In genomic region chr6:156421301-156421700, GRCh38 we compare ENCODE assay signal across 7 cellular contexts.
DNase-seq lines count a peak whose midpoint lies in the region; TF ChIP-seq lines count a peak whose summit lies in the region.
"Not testable (repeated sequence)": the region's sequence is repeated elsewhere in the genome, so short reads cannot be mapped to it uniquely, and the experiment has no call there.

No MANE protein-coding gene starts in this region.

- H3K9me3 ChIP-seq in SJCRH30 (replicated peaks); smooth muscle cell (replicated peaks; ENCODE audit: low read depth): not testable (repeated sequence)
- peaks cover 29% of the 10 kb centered on the region for H3K9me3 ChIP-seq in left ventricle myocardium inferior (replicated peaks)

- not testable (repeated sequence) for H3K27ac ChIP-seq in SJCRH30
- H3K27ac ChIP-seq in brain microvascular endothelial cell, result peak overlapping the region; percentile 26
- H3K27ac ChIP-seq in left ventricle myocardium inferior (replicated peaks), result peak overlapping the region; percentile 38
- peak overlapping the region; percentile 62 for H3K27ac ChIP-seq in smooth muscle cell (ENCODE audit: low read depth)

- in situ Hi-C loops in brain microvascular endothelial cell (cut with HindIII; ENCODE audit: low pct_ligation_motif_present, low sequenced_read_pairs), result not testable (repeated sequence)

- not testable (repeated sequence) for H3K4me2 ChIP-seq in smooth muscle cell

- not testable (repeated sequence) for H3F3A ChIP-seq in smooth muscle cell (ENCODE audit: low read depth)

- H2AFZ ChIP-seq in smooth muscle cell (ENCODE audit: low read depth), result not testable (repeated sequence)

- H3K79me2 ChIP-seq in smooth muscle cell (ENCODE audit: low read depth), result not testable (repeated sequence)

- WGBS in smooth muscle cell (ENCODE audit: low lambda C conversion rate), result 51% methylated on average over 5 of the region's 5 CpGs

- intact Hi-C loops in left ventricle myocardium inferior (cut with micrococcal nuclease), result not testable (repeated sequence)

- not testable (repeated sequence) for H4K20me1 ChIP-seq in smooth muscle cell (ENCODE audit: low read depth)

- not testable (repeated sequence) for TF ChIP-seq CTCF in brain microvascular endothelial cell (IDR thresholded peaks at IDR 0.05; ENCODE audit: low read depth, low read length, missing control alignments); left ventricle myocardium inferior (IDR thresholded peaks at IDR 0.05; ENCODE audit: borderline replicate concordance); smooth muscle cell (IDR thresholded peaks at IDR 0.05; ENCODE audit: borderline replicate concordance, insufficient read depth, poor library complexity, severe bottlenecking)

- peaks cover 10% of the 10 kb centered on the region for H3K4me1 ChIP-seq in SJCRH30
- not testable (repeated sequence) for H3K4me1 ChIP-seq in left ventricle myocardium inferior; smooth muscle cell (ENCODE audit: low read depth)

- DNase-seq in DMS79 treated with DMSO at 0.1 percent for 48 hours (lab: John Stamatoyannopoulos, UW) (peak; percentile 5), HT1080 (ENCODE audit: low read depth) (peak; percentile 18), NCI-H2171 treated with DMSO at 0.1 percent for 48 hours (lab: John Stamatoyannopoulos, UW) (peak; percentile 50), SJCRH30 (peak; percentile 31 to 40), brain microvascular endothelial cell (peak; percentile 46)
- DNase-seq in left ventricle myocardium inferior; smooth muscle cell (lab: John Stamatoyannopoulos, UW; ENCODE audit: unreplicated experiment): not testable (repeated sequence)

- not testable (repeated sequence) for H3K27me3 ChIP-seq in SJCRH30; brain microvascular endothelial cell (replicated peaks); left ventricle myocardium inferior (ENCODE audit: low read depth); smooth muscle cell (ENCODE audit: low read depth)

- not testable (repeated sequence) for H3K9ac ChIP-seq in smooth muscle cell (ENCODE audit: low read depth)

- H3K36me3 ChIP-seq in SJCRH30; brain microvascular endothelial cell (replicated peaks); left ventricle myocardium inferior; smooth muscle cell (ENCODE audit: low read depth): not testable (repeated sequence)

- not testable (repeated sequence) for H3K4me3 ChIP-seq in SJCRH30; brain microvascular endothelial cell (ENCODE audit: low read depth, low read length); left ventricle myocardium inferior; smooth muscle cell
